ENCODE assay signal across 25 cellular contexts in the genomic region with DNA sequence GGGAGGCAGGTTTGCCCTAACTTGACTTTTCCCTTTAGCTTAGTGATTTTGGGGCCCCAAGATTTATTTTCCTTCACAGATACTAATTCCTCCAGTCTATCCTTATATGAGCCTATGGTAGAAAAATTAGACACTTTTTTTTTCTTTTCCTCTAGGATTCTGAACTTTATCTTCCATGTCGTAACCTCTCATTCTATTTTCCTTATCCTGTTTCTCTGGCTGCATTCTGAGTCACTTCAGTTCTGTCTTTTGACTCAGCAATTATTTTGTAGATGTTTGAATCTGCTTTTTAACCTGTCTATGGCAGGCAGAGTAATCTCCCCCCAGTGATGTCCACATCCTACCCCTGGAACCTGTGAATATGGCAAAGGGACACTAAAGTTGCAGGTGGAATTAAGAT. TPM values are rescaled to one million over a fixed set of nuclear protein-coding genes. Genes with fewer than 3 reads are reported as not detected.
DNase-seq lines count a peak whose midpoint lies in the region; ATAC-seq, FAIRE-seq and TF ChIP-seq lines count a peak whose summit lies in the region.
"Had no signal": no experiment of that assay in that cellular context is flagged by ENCODE, and none has a peak within 500 bp of the region (broad histone marks: within the 10 kb centered on the region; RNA-seq: fewer than 3 reads in every experiment).

No MANE protein-coding gene starts in this region.

- H3K27ac ChIP-seq in A549 (no peak overlapping the region), PC-9 (0 out of 2 replicates have a peak overlapping the region, but pooled peaks have one; percentile 0), endothelial cell of umbilical vein (ENCODE audit: insufficient read depth, low read depth, low read length) (no peak overlapping the region)
- H3K27ac ChIP-seq: 22Rv1; BLaER1 treated with 17β-estradiol and CSF1 and Interleukin-3, amounts not matched to agents 10 nM and 100 nM had no signal

- no peak overlapping the region for H2AFZ ChIP-seq in PC-9
- peak overlapping the region; percentile 18 for H2AFZ ChIP-seq in endothelial cell of umbilical vein (ENCODE audit: low read depth, low read length)
- H2AFZ ChIP-seq: GM23338 had no signal

- H3K79me2 ChIP-seq in PC-9 (ENCODE audit: low read depth) = no peaks in the 10 kb centered on the region
- H3K79me2 ChIP-seq in endothelial cell of umbilical vein (ENCODE audit: control insufficient read depth, insufficient read depth, low read length) = no peaks in the 10 kb centered on the region

- H3K9me3 Mint-ChIP-seq in MCF 10A (ENCODE audit: unreplicated experiment) = no peaks in the 10 kb centered on the region
- H3K9me3 Mint-ChIP-seq: CD4-positive, alpha-beta T cell; CD8-positive, alpha-beta memory T cell; GM23338 had no signal

- no peaks in the 10 kb centered on the region for H3K9me2 ChIP-seq in PC-9 (ENCODE audit: insufficient read depth)

- intact Hi-C loops in PC-9 (cut with micrococcal nuclease; ENCODE audit: unreplicated experiment) = no loop called here
- intact Hi-C loops in endothelial cell of umbilical vein (cut with micrococcal nuclease) = no loop called here
- intact Hi-C loops in MCF 10A (cut with micrococcal nuclease) = no loop called here

- peaks cover 3% of the 10 kb centered on the region; the same call in 2 of the 3 replicates for H3K9me3 ChIP-seq in A549
- no peaks in the 10 kb centered on the region for H3K9me3 ChIP-seq in PC-9 (ENCODE audit: insufficient read depth, low read depth)
- H3K9me3 ChIP-seq in endothelial cell of umbilical vein (replicated peaks; ENCODE audit: control insufficient read depth, insufficient read depth, low read length) = no peaks in the 10 kb centered on the region
- H3K9me3 ChIP-seq: BE2C had no signal

- no peaks in the 10 kb centered on the region for H3K36me3 Mint-ChIP-seq in MCF 10A (ENCODE audit: insufficient read depth, unreplicated experiment)
- H3K36me3 Mint-ChIP-seq: CD14-positive monocyte; CD8-positive, alpha-beta memory T cell had no signal

- FAIRE-seq in A549 (lab: Jason Lieb, UNC) = no peak
- FAIRE-seq in endothelial cell of umbilical vein (lab: Jason Lieb, UNC) = no peak
- FAIRE-seq: D721Med, GM12891, GM18507 had no signal

- TF ChIP-seq EP300 in A549 (IDR thresholded peaks at IDR 0.05) = no peak

- POLR2A ChIA-PET in A549 (lab: Yijun Ruan, JAX) = no interaction called here
- POLR2A ChIA-PET in PC-9 (lab: Charles Lee; ENCODE audit: unreplicated experiment) = no interaction called here
- POLR2A ChIA-PET in endothelial cell of umbilical vein (lab: Charles Lee) = no interaction called here
- POLR2A ChIA-PET in MCF 10A (lab: Yijun Ruan, JAX) = interaction anchor here (0.7 to 2.0 kb wide), 2 partner anchors 11 to 18 kb away, joined by 3 to 5 read pairs; a partner anchor contains a TSS

- H3F3A ChIP-seq in PC-9 (ENCODE audit: insufficient read depth, low read depth) = 0 out of 2 replicates have a peak, but pooled peaks cover 4% of the 10 kb centered on the region

- WGBS in A549 (ENCODE audit: missing lambda C conversion rate) = 94% methylated on average over 1 of the region's 1 CpG

- H3K4me3 ChIP-seq in A549 (no peak overlapping the region), PC-9 (no peak overlapping the region), endothelial cell of umbilical vein (replicated peaks in 1 of 3; ENCODE audit: insufficient read depth in 1 of 3, low read depth in 1 of 3, low read length in 3 of 3) (no peak overlapping the region)
- H3K4me3 ChIP-seq: BLaER1 treated with 17β-estradiol and CSF1 and Interleukin-3, amounts not matched to agents 10 nM and 100 nM; GM23338 had no signal

- H4K20me1 ChIP-seq in PC-9 (ENCODE audit: insufficient read depth) (no peaks in the 10 kb centered on the region), endothelial cell of umbilical vein (replicated peaks; ENCODE audit: control insufficient read depth, extremely low read depth, insufficient read depth, low read length) (no peaks in the 10 kb centered on the region)
- H4K20me1 ChIP-seq: BLaER1 treated with 17β-estradiol and CSF1 and Interleukin-3, amounts not matched to agents 10 nM and 100 nM had no signal

- H3K9me1 ChIP-seq in endothelial cell of umbilical vein (replicated peaks; ENCODE audit: control insufficient read depth, extremely low read depth, insufficient read depth, low read length) = no peaks in the 10 kb centered on the region

- dilution Hi-C loops in endothelial cell of umbilical vein (cut with MboI; ENCODE audit: extremely low pct_ligation_motif_present, low sequenced_read_pairs) = no loop called here

- TF ChIP-seq RAD21 in A549 (conservative IDR thresholded peaks at IDR 0.05 in 1 of 2, IDR thresholded peaks at IDR 0.05 in 1 of 2) = no peak

- H3K27ac Mint-ChIP-seq in MCF 10A (ENCODE audit: low read depth, unreplicated experiment) = no peak overlapping the region
- H3K27ac Mint-ChIP-seq: CD14-positive monocyte; CD4-positive, alpha-beta T cell; CD8-positive, alpha-beta memory T cell; GM23338; H9 had no signal

- no peak overlapping the region for H3K9ac ChIP-seq in endothelial cell of umbilical vein (replicated peaks; ENCODE audit: extremely low read depth, insufficient read depth, low read length)
- H3K9ac ChIP-seq: BLaER1 treated with 17β-estradiol and CSF1 and Interleukin-3, amounts not matched to agents 10 nM and 100 nM had no signal

- H3K4me2 ChIP-seq in A549 (no peak overlapping the region), PC-9 (0 out of 2 replicates have a peak overlapping the region, but pooled peaks have one; percentile 0), endothelial cell of umbilical vein (ENCODE audit: insufficient read depth, low read length) (no peak overlapping the region)
- H3K4me2 ChIP-seq: BLaER1 treated with 17β-estradiol and CSF1 and Interleukin-3, amounts not matched to agents 10 nM and 100 nM; GM23338 had no signal

- H3K4me3 Mint-ChIP-seq in MCF 10A (ENCODE audit: unreplicated experiment) = no peak overlapping the region
- H3K4me3 Mint-ChIP-seq: CD14-positive monocyte; CD4-positive, alpha-beta T cell; CD8-positive, alpha-beta memory T cell; GM23338; H9 had no signal

- H3K4me1 Mint-ChIP-seq in MCF 10A (ENCODE audit: insufficient read depth, unreplicated experiment) = no peaks in the 10 kb centered on the region
- H3K4me1 Mint-ChIP-seq: CD14-positive monocyte; CD8-positive, alpha-beta memory T cell had no signal

- H3K36me3 ChIP-seq in PC-9 (ENCODE audit: low read depth) = no peaks in the 10 kb centered on the region
- no peaks in the 10 kb centered on the region for H3K36me3 ChIP-seq in endothelial cell of umbilical vein (ENCODE audit: control insufficient read depth in 2 of 2, extremely low read depth in 1 of 2, insufficient read depth in 2 of 2, low read length in 2 of 2)
- H3K36me3 ChIP-seq: BE2C had no signal

- no peaks in the 10 kb centered on the region for H3K27me3 ChIP-seq in PC-9 (ENCODE audit: insufficient read depth, low read depth)
- no peaks in the 10 kb centered on the region for H3K27me3 ChIP-seq in endothelial cell of umbilical vein (ENCODE audit: control insufficient read depth in 2 of 2, insufficient read depth in 2 of 2, low read length in 2 of 2)
- H3K27me3 ChIP-seq: BE2C; BLaER1 treated with 17β-estradiol and CSF1 and Interleukin-3, amounts not matched to agents 10 nM and 100 nM had no signal

- peaks cover 11% of the 10 kb centered on the region for H3K27me3 Mint-ChIP-seq in MCF 10A (ENCODE audit: insufficient read depth, unreplicated experiment)
- H3K27me3 Mint-ChIP-seq: CD4-positive, alpha-beta T cell; CD8-positive, alpha-beta memory T cell had no signal

- CTCF ChIA-PET in A549 (lab: Yijun Ruan, JAX) = no interaction called here
- CTCF ChIA-PET in PC-9 (lab: Charles Lee) = no interaction called here
- CTCF ChIA-PET in endothelial cell of umbilical vein (lab: Charles Lee) = interaction anchor here (1.3 kb wide), 1 partner anchor 15 kb away, joined by 5 read pairs; no protein-coding TSS in a partner anchor
- CTCF ChIA-PET in MCF 10A (lab: Yijun Ruan, JAX) = no interaction called here

- BruUV-seq in PC-9 (replicated peaks; lab: Mats Ljungman, UMichigan) (no TSS peak), endothelial cell of umbilical vein (replicated peaks; lab: Mats Ljungman, UMichigan) (no TSS peak), MCF 10A (replicated peaks; lab: Mats Ljungman, UMichigan) (no TSS peak)

- no peak for TF ChIP-seq POLR2A in A549 (IDR thresholded peaks at IDR 0.05; ENCODE audit: low read length)
- TF ChIP-seq POLR2A in endothelial cell of umbilical vein (IDR thresholded peaks at IDR 0.05; ENCODE audit: low read depth, low read length) = no peak

- DNase-seq in A549 (ENCODE audit: low read depth in 1 of 2, low spot score in 1 of 2) (no peak), PC-9 (no peak), endothelial cell of umbilical vein (ENCODE audit: low read depth, low spot score) (no peak), omental fat pad (ENCODE audit: low spot score) (no peak), foreskin melanocyte (no peak), MCF 10A (ENCODE audit: unreplicated experiment) (no peak)
- DNase-seq: ACHN; AML-193; BE2C; CD4-positive, alpha-beta T cell; CD8-positive, alpha-beta memory T cell; DMS 273 treated with DMSO at 0.1 percent for 48 hours; DMS79; EL; GDM1; H9 had no signal

- ATAC-seq in A549 = no peak
- ATAC-seq in omental fat pad (ENCODE audit: low FRiP score) = peak; percentile 48
- ATAC-seq in HG02610 (IDR thresholded peaks at IDR 0.05; ENCODE audit: unreplicated experiment) = no peak
- ATAC-seq: GM23338, HCT116 had no signal

- TF ChIP-seq CTCF in A549 (IDR thresholded peaks at IDR 0.05) (no peak), PC-9 (conservative IDR thresholded peaks at IDR 0.05) (no peak), endothelial cell of umbilical vein (IDR thresholded peaks at IDR 0.05; ENCODE audit: extremely low read depth in 1 of 2, insufficient read depth in 1 of 2, low read depth in 1 of 2, low read length in 2 of 2) (no peak), omental fat pad (IDR thresholded peaks at IDR 0.05) (no peak), MCF 10A (IDR thresholded peaks at IDR 0.05; ENCODE audit: unreplicated experiment) (no peak)

- H3K4me1 ChIP-seq in A549 = no peaks in the 10 kb centered on the region
- peaks cover 10% of the 10 kb centered on the region; the same call in 1 of the 2 replicates for H3K4me1 ChIP-seq in PC-9 (replicated peaks; ENCODE audit: insufficient read depth)
- no peaks in the 10 kb centered on the region for H3K4me1 ChIP-seq in endothelial cell of umbilical vein (ENCODE audit: control insufficient read depth, extremely low read depth, insufficient read depth, low read length)
- H3K4me1 ChIP-seq: BE2C; BLaER1 treated with 17β-estradiol and CSF1 and Interleukin-3, amounts not matched to agents 10 nM and 100 nM had no signal

RNA-seq across cellular contexts. Expression of a gene that starts 7.1 kb away (rescaled TPM):
- polyA plus RNA-seq in A549 (2011; rRNA removed) = 6.5 and 6.6 TPM in 2 replicates
- polyA plus RNA-seq in A549 (2012; cell fraction: cytosol; rRNA removed) = 3.2 and 4.5 TPM in 2 replicates
- 10.0 and 12.2 TPM in 2 replicates for polyA plus RNA-seq in A549 (2012; cell fraction: nucleus; rRNA removed)
- 4.1 to 5.1 TPM (median 4.8 TPM) in 3 replicates for polyA plus RNA-seq in A549 (2017; fragmentation: RNase III; extraction: RNeasy Plus Mini Kit Qiagen cat#74134 plus additional on column Dnase treatment)
- polyA minus RNA-seq in A549 (2011; rRNA and poly(A)+ RNA removed) = 8.1 and 9.0 TPM in 2 replicates
- 16.5 and 20.5 TPM in 2 replicates for total RNA-seq in PC-9 (2021)
- 39.2 and 39.7 TPM in 2 replicates for total RNA-seq in endothelial cell of umbilical vein
- 22.1 and 23.2 TPM in 2 replicates for polyA plus RNA-seq in endothelial cell of umbilical vein
- 14.3 and 16.9 TPM in 2 replicates for polyA plus RNA-seq in endothelial cell of umbilical vein (2011; cell fraction: cytosol; rRNA removed)
- polyA plus RNA-seq in endothelial cell of umbilical vein (2011; cell fraction: nucleus; rRNA removed) = 86.8 and 90.9 TPM in 2 replicates
- 13.3 and 14.4 TPM in 2 replicates for polyA plus RNA-seq in endothelial cell of umbilical vein (2012)
- 47.1 and 47.2 TPM in 2 replicates for polyA minus RNA-seq in endothelial cell of umbilical vein
- polyA minus RNA-seq in endothelial cell of umbilical vein (2011; cell fraction: cytosol; rRNA and poly(A)+ RNA removed) = 4.5 TPM
- polyA minus RNA-seq in endothelial cell of umbilical vein (2011; cell fraction: nucleus; rRNA and poly(A)+ RNA removed) = 73.2 and 79.1 TPM in 2 replicates
- total RNA-seq in omental fat pad = 10 to 100 TPM; 18.8 to 48.7 (median 33.3) TPM
- total RNA-seq in MCF 10A (2022) = 3.8 and 4.8 TPM in 2 replicates

RNA-seq across cellular contexts. Expression of a gene that starts 19.0 kb away (rescaled TPM):
- polyA plus RNA-seq in A549 (2011; rRNA removed) = 39.9 and 69.7 TPM in 2 replicates
- polyA plus RNA-seq in A549 (2012; cell fraction: cytosol; rRNA removed) = 39.9 and 41.3 TPM in 2 replicates
- 12.4 and 17.4 TPM in 2 replicates for polyA plus RNA-seq in A549 (2012; cell fraction: nucleus; rRNA removed)
- 77.5 to 84.2 TPM (median 79.6 TPM) in 3 replicates for polyA plus RNA-seq in A549 (2017; fragmentation: RNase III; extraction: RNeasy Plus Mini Kit Qiagen cat#74134 plus additional on column Dnase treatment)
- polyA minus RNA-seq in A549 (2011; rRNA and poly(A)+ RNA removed) = 8.7 and 8.8 TPM in 2 replicates
- 151 and 162 TPM in 2 replicates for total RNA-seq in PC-9 (2021)
- total RNA-seq in endothelial cell of umbilical vein = 44.3 and 46.9 TPM in 2 replicates
- 14.7 and 21.1 TPM in 2 replicates for polyA plus RNA-seq in endothelial cell of umbilical vein
- 26.5 and 30.0 TPM in 2 replicates for polyA plus RNA-seq in endothelial cell of umbilical vein (2011; cell fraction: cytosol; rRNA removed)
- 10.6 and 15.9 TPM in 2 replicates for polyA plus RNA-seq in endothelial cell of umbilical vein (2011; cell fraction: nucleus; rRNA removed)
- 38.7 and 57.2 TPM in 2 replicates for polyA plus RNA-seq in endothelial cell of umbilical vein (2012)
- polyA minus RNA-seq in endothelial cell of umbilical vein = 8.0 and 8.3 TPM in 2 replicates
- polyA minus RNA-seq in endothelial cell of umbilical vein (2011; cell fraction: cytosol; rRNA and poly(A)+ RNA removed) = 17.1 TPM
- polyA minus RNA-seq in endothelial cell of umbilical vein (2011; cell fraction: nucleus; rRNA and poly(A)+ RNA removed) = 5.1 and 5.8 TPM in 2 replicates
- total RNA-seq in omental fat pad = 100 to 1,000 TPM in 2 of 4 donors, 10 to 100 TPM in 2; 33.6 to 210 (median 130) TPM
- total RNA-seq in MCF 10A (2022) = 48.3 and 64.8 TPM in 2 replicates
